Comparison of ENCODE assay signal across 8 cellular contexts in genomic region chr1:24694380-24694843, GRCh38. TPM values are rescaled to one million over a fixed set of nuclear protein-coding genes. Genes with fewer than 3 reads are reported as not detected.
A peak's percentile ranks its signal among the peaks of the same experiment; 100 is the strongest.
DNase-seq lines count a peak whose midpoint lies in the region; TF ChIP-seq lines count a peak whose summit lies in the region.

No MANE protein-coding gene starts in this region.

- H3K4me3 ChIP-seq in GM23248 (peak overlapping the region; percentile 49), suprapubic skin (no peak overlapping the region)

- peaks cover 13% of the 10 kb centered on the region for H3K4me1 Mint-ChIP-seq in osteocyte (ENCODE audit: unreplicated experiment)

- no peaks in the 10 kb centered on the region for H3K36me3 Mint-ChIP-seq in osteocyte (ENCODE audit: unreplicated experiment)

- intact Hi-C loops in cardiac septum (cut with DNase I): loop anchor here (1.0 to 2.0 kb wide), 3 partner anchors 42 to 52 kb away; partner anchors contain the start of genes CLIC4 and SRRM1

- no peak for TF ChIP-seq POLR2A in suprapubic skin (IDR thresholded peaks at IDR 0.05)

- no peak overlapping the region for H3K27ac Mint-ChIP-seq in osteocyte (ENCODE audit: unreplicated experiment)

- H3K9me2 ChIP-seq in GM23248 (ENCODE audit: insufficient read depth): no peaks in the 10 kb centered on the region

- H3K27ac ChIP-seq in GM23248: peak overlapping the region; percentile 67
- H3K27ac ChIP-seq in suprapubic skin: no peak overlapping the region

- no peak for TF ChIP-seq EP300 in suprapubic skin (IDR thresholded peaks at IDR 0.05)

- peak overlapping the region; percentile 72 for H2AFZ ChIP-seq in GM23248

- TF ChIP-seq CTCF in osteocyte (IDR thresholded peaks at IDR 0.05) (no peak), suprapubic skin (IDR thresholded peaks at IDR 0.05) (no peak)

- in situ Hi-C loops in GM23248 (cut with MboI) (no loop called here), ACHN (cut with HindIII; ENCODE audit: low pct_ligation_motif_present, low pct_unique_long_range_greater_than_20kb, low sequenced_read_pairs) (no loop called here)

- no peaks in the 10 kb centered on the region for H3K9me3 Mint-ChIP-seq in osteocyte (ENCODE audit: unreplicated experiment)

- H3K79me2 ChIP-seq in GM23248 (ENCODE audit: insufficient read depth): peaks cover 18% of the 10 kb centered on the region

- no peaks in the 10 kb centered on the region for H3K27me3 Mint-ChIP-seq in osteocyte (ENCODE audit: unreplicated experiment)

- DNase-seq in A172 (ENCODE audit: low spot score): peak; percentile 40
- peak; percentile 78 for DNase-seq in GM23248
- peak; percentile 51 for DNase-seq in NCI-H748 treated with DMSO at 0.1 percent for 48 hours (lab: John Stamatoyannopoulos, UW)
- DNase-seq in cardiac septum (ENCODE audit: low spot score): peak; percentile 79
- DNase-seq in ACHN: no peak
- no peak for DNase-seq in GOT3 (lab: John Stamatoyannopoulos, UW)
- DNase-seq in osteocyte (ENCODE audit: extremely low spot score, unreplicated experiment): no peak
- DNase-seq in suprapubic skin (ENCODE audit: low spot score in 2 of 2): no peak

- no peak overlapping the region for H3K4me3 Mint-ChIP-seq in osteocyte (ENCODE audit: unreplicated experiment)

- H3K27me3 ChIP-seq in GM23248 (replicated peaks; ENCODE audit: insufficient read depth) (no peaks in the 10 kb centered on the region), suprapubic skin (no peaks in the 10 kb centered on the region)

- H3K36me3 ChIP-seq in GM23248 (ENCODE audit: low read depth): no peaks in the 10 kb centered on the region
- H3K36me3 ChIP-seq in suprapubic skin: no peaks in the 10 kb centered on the region

- H3K4me1 ChIP-seq in GM23248 (ENCODE audit: insufficient read depth) (peaks cover 28% of the 10 kb centered on the region), suprapubic skin (peaks cover 15% of the 10 kb centered on the region)

- peak overlapping the region; percentile 72 for H3K4me2 ChIP-seq in GM23248 (ENCODE audit: unreplicated experiment)

- H3F3A ChIP-seq in GM23248 (ENCODE audit: insufficient read depth): peaks cover 20% of the 10 kb centered on the region; the same call in 1 of the 2 replicates

- peak overlapping the region; percentile 56 for H3K9ac ChIP-seq in GM23248

- 6 to 9% methylated on average over 6 of the region's 6 CpGs for WGBS in GM23248 (ENCODE audit: low coverage in 1 of 2, low lambda C conversion rate in 2 of 2, missing lambda C conversion rate in 2 of 2), 2 experiments
- 33% methylated on average over 6 of the region's 6 CpGs for WGBS in suprapubic skin

- no peaks in the 10 kb centered on the region for H4K20me1 ChIP-seq in GM23248 (ENCODE audit: insufficient read depth)

- H3K9me3 ChIP-seq in GM23248 (ENCODE audit: low read depth): no peaks in the 10 kb centered on the region
- H3K9me3 ChIP-seq in suprapubic skin: no peaks in the 10 kb centered on the region

RNA-seq across cellular contexts. Expression of gene CLIC4, which starts 50.8 kb away (rescaled TPM):
- total RNA-seq in A172 (2014; rRNA removed; shearing (Covaris generic)): 209 and 218 TPM in 2 replicates
- 1,589 and 1,665 TPM in 2 replicates for total RNA-seq in GM23248 (2014; rRNA removed; shearing (Covaris generic))
- polyA plus RNA-seq in GM23248 (2016; fragmentation: Nextera tagmentation; extraction: Ambion mirVana): 1,380 and 1,381 TPM in 2 replicates
- total RNA-seq in cardiac septum: 316 TPM
- 369 and 370 TPM in 2 replicates for total RNA-seq in osteocyte
- total RNA-seq in suprapubic skin: 10 to 100 TPM; 50.1 to 76.3 (median 71.4) TPM

RNA-seq across cellular contexts. Expression of gene SRRM1, which starts 51.3 kb away (rescaled TPM):
- 16.8 and 38.4 TPM in 2 replicates for total RNA-seq in A172 (2014; rRNA removed; shearing (Covaris generic))
- 29.0 and 36.1 TPM in 2 replicates for total RNA-seq in GM23248 (2014; rRNA removed; shearing (Covaris generic))
- polyA plus RNA-seq in GM23248 (2016; fragmentation: Nextera tagmentation; extraction: Ambion mirVana): 128 and 143 TPM in 2 replicates
- total RNA-seq in cardiac septum: 78.2 TPM
- total RNA-seq in osteocyte: 110 and 116 TPM in 2 replicates
- total RNA-seq in suprapubic skin: 100 to 1,000 TPM in 2 of 4 donors, 10 to 100 TPM in 2; 73.0 to 323 (median 97.0) TPM

Comparison
In these comparisons a context has a peak if more than half of its experiments do, and no peak if none do; other contexts are left out.
1. DNase-seq: peak in A172 (single experiment), GM23248 (single experiment), NCI-H748 treated with DMSO at 0.1 percent for 48 hours (single experiment) and cardiac septum (single experiment); none in ACHN (single experiment), GOT3 (single experiment), osteocyte (single experiment) and suprapubic skin (0 of 2).